ENCODE assay signal across 23 cellular contexts in the genomic region with DNA sequence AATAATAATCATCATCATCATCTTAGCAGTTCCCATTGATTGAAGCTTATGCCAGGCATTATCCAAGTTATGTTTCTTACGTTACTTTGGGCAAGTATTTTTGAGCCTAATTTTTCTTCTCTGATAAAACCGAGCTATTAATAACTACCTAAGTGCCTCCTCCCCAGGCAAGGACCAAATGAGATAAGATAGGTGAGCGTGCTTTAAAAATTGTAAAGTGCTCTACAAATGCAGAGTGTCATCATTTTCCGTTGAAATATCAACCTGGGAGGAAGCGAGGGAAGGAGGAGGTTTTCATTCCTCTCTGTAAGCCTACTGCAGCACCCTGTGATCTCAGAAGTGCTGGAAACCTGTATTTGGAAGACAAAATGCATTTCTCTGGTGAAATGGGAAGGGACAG.
"Had no signal": no experiment of that assay in that cellular context is flagged by ENCODE, and none has a peak within 500 bp of the region (broad histone marks: within the 10 kb centered on the region; RNA-seq: fewer than 3 reads in every experiment).

No MANE protein-coding gene starts in this region.

- ATAC-seq: natural killer cell; psoas muscle; right lobe of liver; stimulated activated effector memory CD8-positive, alpha-beta T cell treated with anti-CD3 and anti-CD28 coated beads, Interleukin-12 subunit alpha, Interleukin-12 subunit beta, amount 100 ng/mL, for 72 hours; stimulated activated naive B cell treated with anti-CD40 and anti-IgM and Interleukin-4, amounts not matched to agents 10 μg/mL and 1 μg/mL and 100 μg/mL, for 72 hours had no signal

- H3K9me3 ChIP-seq: ovary, psoas muscle, right lobe of liver, stomach, thoracic aorta, thyroid gland, tibial nerve, upper lobe of left lung, vagina had no signal

- H3K27ac ChIP-seq: neural progenitor cell, ovary, parathyroid adenoma, psoas muscle, right lobe of liver, sigmoid colon, stomach, thoracic aorta, thyroid gland, tibial nerve, upper lobe of left lung, vagina had no signal

- H3K36me3 ChIP-seq: neural progenitor cell, ovary, right lobe of liver, sigmoid colon, stomach, thoracic aorta, thyroid gland, tibial nerve, upper lobe of left lung, vagina had no signal

- DNase-seq: natural killer cell; occipital lobe; ovary; posterior cingulate gyrus; psoas muscle; right lobe of liver; sigmoid colon; small intestine; stimulated activated CD4-positive, alpha-beta T cell treated with anti-CD3 and anti-CD28 coated beads, Interleukin-15, amount 100 ng/mL, for 24 hours; stimulated activated CD4-positive, alpha-beta T cell treated with anti-CD3 and anti-CD28 coated beads, Interleukin-2, amount 100 ng/mL, for 24 hours; stimulated activated CD4-positive, alpha-beta T cell treated with anti-CD3 and anti-CD28 coated beads, Interleukin-2, amount 100 ng/mL, for 48 hours; stimulated activated CD4-positive, alpha-beta T cell treated with anti-CD3 and anti-CD28 coated beads, Interleukin-4, amount 100 ng/mL, for 24 hours; stimulated activated naive B cell treated with anti-CD40 and anti-IgM and Interleukin-4, amounts not matched to agents 10 μg/mL and 1 μg/mL and 100 μg/mL, for 72 hours; stimulated activated naive CD4-positive, alpha-beta T cell treated with Interleukin-2 at 50 U/mL for 16 hours; stomach; thyroid gland; upper lobe of left lung had no signal

- H3K4me1 ChIP-seq: neural progenitor cell, parathyroid adenoma, psoas muscle, right lobe of liver, sigmoid colon, stomach, thyroid gland, tibial nerve, upper lobe of left lung, vagina had no signal

- H3K27me3 ChIP-seq: neural progenitor cell, ovary, right lobe of liver, sigmoid colon, stomach, thyroid gland, tibial nerve, upper lobe of left lung, vagina had no signal

- H3K4me3 ChIP-seq: neural progenitor cell, ovary, psoas muscle, right lobe of liver, sigmoid colon, stomach, thoracic aorta, thyroid gland, tibial nerve, upper lobe of left lung, vagina had no signal
